In the genomic region with DNA sequence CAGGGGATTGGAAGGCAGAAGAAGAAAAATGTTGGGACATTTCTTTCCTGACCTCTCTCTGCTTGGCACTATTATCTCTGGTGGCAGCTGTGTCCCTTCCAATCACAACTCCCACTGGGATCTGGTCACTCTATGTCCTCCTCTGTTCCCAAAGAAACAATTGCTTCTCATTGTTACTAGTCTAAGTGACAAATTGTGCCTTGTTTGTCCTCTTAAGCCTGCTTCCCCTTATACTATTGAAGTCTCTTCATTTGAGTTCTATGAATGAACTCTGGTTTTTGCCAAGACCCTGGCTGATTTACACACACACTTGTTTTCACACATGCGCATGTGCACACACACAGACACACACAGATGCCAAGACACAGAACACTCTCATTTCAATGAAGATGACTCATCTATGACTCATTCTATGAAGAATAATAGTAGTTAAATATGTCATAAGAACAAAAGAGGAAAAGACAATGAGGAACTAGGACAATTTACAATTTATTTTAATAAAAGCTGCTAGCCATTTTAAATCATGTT, we compare ENCODE assay signal across 9 cellular contexts.
A peak's percentile ranks its signal among the peaks of the same experiment; 100 is the strongest.
DNase-seq lines count a peak whose midpoint lies in the region; ATAC-seq, FAIRE-seq and TF ChIP-seq lines count a peak whose summit lies in the region.
"Had no signal": no experiment of that assay in that cellular context is flagged by ENCODE, and none has a peak within 500 bp of the region (broad histone marks: within the 10 kb centered on the region; RNA-seq: fewer than 3 reads in every experiment).

No MANE protein-coding gene starts in this region.

- in situ Hi-C loops in K562 (cut with MboI): no loop called here

- peaks cover 2% of the 10 kb centered on the region for H3K36me3 Mint-ChIP-seq in neural crest cell (ENCODE audit: low read depth)

- H3K27me3 ChIP-seq in K562 (ENCODE audit: control insufficient read depth in 2 of 2, insufficient read depth in 2 of 2, low read length in 2 of 2): no peaks in the 10 kb centered on the region

- H3K4me2 ChIP-seq in K562 (ENCODE audit: insufficient read depth, low read length): no peak overlapping the region

- peaks cover 3% of the 10 kb centered on the region for H3K9me3 Mint-ChIP-seq in neural crest cell

- H4K20me1 ChIP-seq in K562 (replicated peaks; ENCODE audit: control insufficient read depth, insufficient read depth, low read length): no peaks in the 10 kb centered on the region

- no peak overlapping the region for H3K4me3 Mint-ChIP-seq in neural crest cell

- BruUV-seq in K562 (replicated peaks; lab: Mats Ljungman, UMichigan): no TSS peak

- ATAC-seq in GM18520 (IDR thresholded peaks at IDR 0.05; ENCODE audit: unreplicated experiment) (peak; percentile 67), HG03469 (IDR thresholded peaks at IDR 0.05; ENCODE audit: unreplicated experiment) (peak; percentile 79), K562 (no peak), GM21529 (IDR thresholded peaks at IDR 0.05; ENCODE audit: unreplicated experiment) (no peak), HG03097 (IDR thresholded peaks at IDR 0.05; ENCODE audit: low FRiP score, unreplicated experiment) (no peak)

- WGBS in K562 (ENCODE audit: insufficient coverage, low coverage, missing lambda C conversion rate): 0% methylated on average over 1 of the region's 1 CpG
- WGBS in lower leg skin, 2 donors: 19 to 23% methylated on average over 1 of the region's 1 CpG

- no peaks in the 10 kb centered on the region for H3K27me3 Mint-ChIP-seq in neural crest cell (ENCODE audit: low read depth)

- H3K36me3 ChIP-seq in K562 (ENCODE audit: control insufficient read depth, insufficient read depth, low read length): no peaks in the 10 kb centered on the region

- TF ChIP-seq EP300 in K562 (IDR thresholded peaks at IDR 0.05; ENCODE audit: low read length): no peak

- TF ChIP-seq POLR2A in K562 (conservative IDR thresholded peaks at IDR 0.05) (no peak), lower leg skin (IDR thresholded peaks at IDR 0.05) (no peak)

- DNase-seq in K562 (ENCODE audit: extremely low read depth in 1 of 4, low spot score in 3 of 4) (no peak), neural crest cell (ENCODE audit: low read depth, low spot score) (no peak), DMS114 treated with DMSO at 0.1 percent for 48 hours (lab: John Stamatoyannopoulos, UW; ENCODE audit: unreplicated experiment) (no peak), lower leg skin (ENCODE audit: low spot score in 2 of 2) (no peak)

- POLR2A ChIA-PET in K562 (lab: Yijun Ruan, JAX): no interaction called here

- no peaks in the 10 kb centered on the region for H3K79me2 ChIP-seq in K562 (ENCODE audit: control insufficient read depth, insufficient read depth, low read length)

- H3K4me1 Mint-ChIP-seq in neural crest cell: peaks cover 12% of the 10 kb centered on the region

- CTCF ChIA-PET in K562 (lab: Yijun Ruan, JAX; ENCODE audit: low intra/inter-chr PET ratio): no interaction called here

- no peaks in the 10 kb centered on the region for H3K9me1 ChIP-seq in K562 (ENCODE audit: control insufficient read depth, insufficient read depth, low read length)

- no peak for TF ChIP-seq CTCF in K562 (IDR thresholded peaks at IDR 0.05 in 2 of 3, conservative IDR thresholded peaks at IDR 0.05 in 1 of 3; ENCODE audit: insufficient read depth in 2 of 3, low read depth in 1 of 3, low read length in 3 of 3)
- TF ChIP-seq CTCF in neural crest cell (conservative IDR thresholded peaks at IDR 0.05): no peak
- no peak for TF ChIP-seq CTCF in lower leg skin (IDR thresholded peaks at IDR 0.05)

- H3K27ac Mint-ChIP-seq in neural crest cell (ENCODE audit: unreplicated experiment): peak overlapping the region; percentile 12

- no peak for TF ChIP-seq RAD21 in K562 (CRISPR knock-in tag; conservative IDR thresholded peaks at IDR 0.05 in 1 of 2, IDR thresholded peaks at IDR 0.05 in 1 of 2)

- intact Hi-C loops in K562 (cut with micrococcal nuclease): no loop called here
- intact Hi-C loops in lower leg skin (cut with DNase I; ENCODE audit: low total_unique reads): loop anchor here (10.0 kb wide), 1 partner anchor 1769 kb away; no protein-coding TSS in a partner anchor

- no peak for FAIRE-seq in K562 (lab: Jason Lieb, UNC)
- FAIRE-seq: TTC549 had no signal

- no peaks in the 10 kb centered on the region for H3K9me3 ChIP-seq in K562 (replicated peaks; ENCODE audit: control insufficient read depth, insufficient read depth, low read depth, low read length)

- H2AFZ ChIP-seq in K562 (ENCODE audit: low read depth, low read length): no peak overlapping the region

- H3K27ac ChIP-seq in K562 (ENCODE audit: extremely low read depth, low read depth, low read length): no peak overlapping the region

- H3K4me3 ChIP-seq in K562 (no peak overlapping the region), lower leg skin (ENCODE audit: low read depth, poor library complexity, severe bottlenecking) (no peak overlapping the region)

- H3K4me1 ChIP-seq in K562 (replicated peaks in 1 of 2; ENCODE audit: control insufficient read depth in 2 of 2, insufficient read depth in 2 of 2, low read length in 2 of 2): no peaks in the 10 kb centered on the region

- H3K9ac ChIP-seq in K562 (ENCODE audit: insufficient read depth in 1 of 2, low read depth in 2 of 2, low read length in 2 of 2): no peak overlapping the region

TF ChIP-seq in K562, 482 proteins besides CTCF, POLR2A, EP300 and RAD21 (continues in another document):
- no peak for TF ChIP-seq XRCC5 (IDR thresholded peaks at IDR 0.05; ENCODE audit: low read depth, low read length)
- TF ChIP-seq, protein P1, sequence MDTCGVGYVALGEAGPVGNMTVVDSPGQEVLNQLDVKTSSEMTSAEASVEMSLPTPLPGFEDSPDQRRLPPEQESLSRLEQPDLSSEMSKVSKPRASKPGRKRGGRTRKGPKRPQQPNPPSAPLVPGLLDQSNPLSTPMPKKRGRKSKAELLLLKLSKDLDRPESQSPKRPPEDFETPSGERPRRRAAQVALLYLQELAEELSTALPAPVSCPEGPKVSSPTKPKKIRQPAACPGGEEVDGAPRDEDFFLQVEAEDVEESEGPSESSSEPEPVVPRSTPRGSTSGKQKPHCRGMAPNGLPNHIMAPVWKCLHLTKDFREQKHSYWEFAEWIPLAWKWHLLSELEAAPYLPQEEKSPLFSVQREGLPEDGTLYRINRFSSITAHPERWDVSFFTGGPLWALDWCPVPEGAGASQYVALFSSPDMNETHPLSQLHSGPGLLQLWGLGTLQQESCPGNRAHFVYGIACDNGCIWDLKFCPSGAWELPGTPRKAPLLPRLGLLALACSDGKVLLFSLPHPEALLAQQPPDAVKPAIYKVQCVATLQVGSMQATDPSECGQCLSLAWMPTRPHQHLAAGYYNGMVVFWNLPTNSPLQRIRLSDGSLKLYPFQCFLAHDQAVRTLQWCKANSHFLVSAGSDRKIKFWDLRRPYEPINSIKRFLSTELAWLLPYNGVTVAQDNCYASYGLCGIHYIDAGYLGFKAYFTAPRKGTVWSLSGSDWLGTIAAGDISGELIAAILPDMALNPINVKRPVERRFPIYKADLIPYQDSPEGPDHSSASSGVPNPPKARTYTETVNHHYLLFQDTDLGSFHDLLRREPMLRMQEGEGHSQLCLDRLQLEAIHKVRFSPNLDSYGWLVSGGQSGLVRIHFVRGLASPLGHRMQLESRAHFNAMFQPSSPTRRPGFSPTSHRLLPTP (IDR thresholded peaks at IDR 0.05; ENCODE audit: borderline replicate concordance, extremely low read depth, insufficient read length): no peak
- no peak for TF ChIP-seq POLR2G (IDR thresholded peaks at IDR 0.05; ENCODE audit: low read depth, low read length)
- no peak for TF ChIP-seq TAF15 (IDR thresholded peaks at IDR 0.05; ENCODE audit: low read depth, low read length)
- TF ChIP-seq PCBP1 (IDR thresholded peaks at IDR 0.05; ENCODE audit: low read depth, low read length, poor library complexity, severe bottlenecking): no peak
- TF ChIP-seq XRCC4 (IDR thresholded peaks at IDR 0.05; ENCODE audit: extremely low read depth, insufficient read depth, insufficient read length): no peak
- no peak for TF ChIP-seq SMARCE1 (IDR thresholded peaks at IDR 0.05)
- peak in 1 of 2 experiments; percentile 37; a peak in 1 of 4 replicates for TF ChIP-seq NRF1 (conservative IDR thresholded peaks at IDR 0.05 in 1 of 2, IDR thresholded peaks at IDR 0.05 in 1 of 2)
- TF ChIP-seq SFPQ (IDR thresholded peaks at IDR 0.05; ENCODE audit: low read depth, low read length): no peak
- TF ChIP-seq C11orf30 (IDR thresholded peaks at IDR 0.05; ENCODE audit: low read depth): no peak
- TF ChIP-seq ZFX (CRISPR knock-in tag; IDR thresholded peaks at IDR 0.05): no peak

Comparison
In these comparisons a context has a peak if more than half of its experiments do, and no peak if none do; other contexts are left out.
1. ATAC-seq: peak in GM18520 (single experiment) and HG03469 (single experiment); none in K562 (single experiment), GM21529 (single experiment) and HG03097 (single experiment).